ENCODE assay signal across 35 cellular contexts in the genomic region with DNA sequence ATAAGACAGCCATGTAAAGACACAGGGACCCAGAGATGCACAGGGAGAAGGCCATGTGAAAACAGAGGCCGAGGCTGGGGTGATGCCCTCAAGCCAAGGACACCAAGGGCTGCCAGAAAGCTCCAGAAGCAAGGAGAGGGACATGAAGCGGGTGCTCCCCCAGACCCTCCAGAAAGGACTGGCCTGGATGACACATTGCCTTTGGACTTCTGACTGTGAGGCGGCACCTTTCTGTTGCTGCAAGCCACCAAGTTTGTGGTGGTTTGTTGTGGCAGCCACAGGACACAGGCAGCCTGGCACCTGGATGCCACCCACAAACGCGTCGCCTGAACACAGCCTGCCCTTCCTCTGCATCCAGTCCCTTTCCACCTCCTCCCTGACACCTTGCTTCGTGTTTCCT.
DNase-seq lines count a peak whose midpoint lies in the region; ATAC-seq, FAIRE-seq and TF ChIP-seq lines count a peak whose summit lies in the region.
"Had no signal": no experiment of that assay in that cellular context is flagged by ENCODE, and none has a peak within 500 bp of the region (broad histone marks: within the 10 kb centered on the region; RNA-seq: fewer than 3 reads in every experiment).

No MANE protein-coding gene starts in this region.

- H3K4me1 Mint-ChIP-seq in chondrocyte (ENCODE audit: low read depth) = peaks cover 23% of the 10 kb centered on the region
- H3K4me1 Mint-ChIP-seq: CD14-positive monocyte had no signal

- no peak overlapping the region for H3K4me3 ChIP-seq in heart right ventricle
- H3K4me3 ChIP-seq in mesenchymal stem cell (ENCODE audit: insufficient read depth in 1 of 2, low read depth in 1 of 2, low read length in 2 of 2) = no peak overlapping the region
- no peak overlapping the region for H3K4me3 ChIP-seq in kidney (ENCODE audit: low read length in 2 of 2)
- H3K4me3 ChIP-seq in Peyer's patch = no peak overlapping the region
- H3K4me3 ChIP-seq: cardiac muscle cell, colonic mucosa, lower lobe of right lung, skin epidermis had no signal

- no peak for FAIRE-seq in kidney (lab: Jason Lieb, UNC)
- FAIRE-seq: H54 had no signal

- H3K9ac ChIP-seq in mesenchymal stem cell (ENCODE audit: low read length) (peak overlapping the region; percentile 46), kidney (ENCODE audit: low read length in 2 of 2) (no peak overlapping the region)

- no peaks in the 10 kb centered on the region for H3K27me3 ChIP-seq in heart right ventricle
- H3K27me3 ChIP-seq in mesenchymal stem cell (ENCODE audit: control insufficient read depth in 1 of 2, insufficient read depth in 1 of 2, low read length in 2 of 2) = no peaks in the 10 kb centered on the region
- H3K27me3 ChIP-seq in Peyer's patch = no peaks in the 10 kb centered on the region
- H3K27me3 ChIP-seq: cardiac muscle cell, colonic mucosa had no signal

- H2BK15ac ChIP-seq in mesenchymal stem cell (ENCODE audit: low read depth, poor library complexity, severe bottlenecking) = peak overlapping the region; percentile 17

- H3K14ac ChIP-seq in mesenchymal stem cell (ENCODE audit: low read length in 2 of 2) = peak overlapping the region in 1 of 2 experiments; percentile 76

- TF ChIP-seq POLR2A in Peyer's patch (IDR thresholded peaks at IDR 0.05) = no peak

- TF ChIP-seq CTCF in heart right ventricle (IDR thresholded peaks at IDR 0.05) (no peak), chondrocyte (IDR thresholded peaks at IDR 0.05) (no peak), GM20000 (IDR thresholded peaks at IDR 0.05; ENCODE audit: extremely low read depth, missing control alignments) (no peak), kidney (IDR thresholded peaks at IDR 0.05; ENCODE audit: borderline replicate concordance, extremely low read depth, insufficient read depth) (no peak), Peyer's patch (IDR thresholded peaks at IDR 0.05) (no peak)

- H2BK120ac ChIP-seq in mesenchymal stem cell (ENCODE audit: low read depth, low read length) = no peak overlapping the region

- H3K79me1 ChIP-seq in mesenchymal stem cell (replicated peaks; ENCODE audit: low read length, poor library complexity, severe bottlenecking) = no peaks in the 10 kb centered on the region

- H3K9me3 ChIP-seq in heart right ventricle = peaks cover 0 to 3% (median 0%) of the 10 kb centered on the region in 11 donors
- no peaks in the 10 kb centered on the region for H3K9me3 ChIP-seq in mesenchymal stem cell (ENCODE audit: control insufficient read depth, low read length)
- H3K9me3 ChIP-seq in kidney (ENCODE audit: control insufficient read depth in 1 of 2, low read length in 2 of 2) = no peaks in the 10 kb centered on the region
- no peaks in the 10 kb centered on the region for H3K9me3 ChIP-seq in Peyer's patch
- H3K9me3 ChIP-seq: colonic mucosa, lower lobe of right lung had no signal

- H3K4me1 ChIP-seq in heart right ventricle = peaks cover 0 to 14% (median 5%) of the 10 kb centered on the region in 9 donors
- peaks cover 25% of the 10 kb centered on the region for H3K4me1 ChIP-seq in mesenchymal stem cell (ENCODE audit: control insufficient read depth, insufficient read depth, low read depth, low read length)
- H3K4me1 ChIP-seq in kidney (ENCODE audit: control insufficient read depth in 1 of 2, insufficient read depth in 1 of 2, low read depth in 1 of 2, low read length in 2 of 2) = peaks cover 23 to 24% of the 10 kb centered on the region in 2 donors
- peaks cover 0 to 12% (median 0%) of the 10 kb centered on the region in 4 donors for H3K4me1 ChIP-seq in Peyer's patch
- H3K4me1 ChIP-seq: colonic mucosa had no signal

- intact Hi-C loops in Right ventricle myocardium inferior (cut with DNase I) (no loop called here), heart right ventricle (cut with DNase I) (no loop called here), kidney (cut with DNase I) (no loop called here)

- H3K23ac ChIP-seq in mesenchymal stem cell (ENCODE audit: low read length in 2 of 2) = no peak overlapping the region

- 96 to 98% methylated on average over 7 of the region's 7 CpGs for WGBS in heart right ventricle, 2 donors
- WGBS in mesenchymal stem cell = 98% methylated on average over 7 of the region's 7 CpGs

- peak overlapping the region in 1 of 2 experiments; percentile 75 for H3K4ac ChIP-seq in mesenchymal stem cell (ENCODE audit: low read depth in 1 of 2, low read length in 2 of 2)

- H3K36me3 Mint-ChIP-seq in chondrocyte (ENCODE audit: low read depth) = no peaks in the 10 kb centered on the region
- H3K36me3 Mint-ChIP-seq: activated naive CD8-positive, alpha-beta T cell; CD14-positive monocyte; type B pancreatic cell had no signal

- no peak overlapping the region for H3K4me3 Mint-ChIP-seq in chondrocyte (ENCODE audit: unreplicated experiment)
- H3K4me3 Mint-ChIP-seq: activated naive CD8-positive, alpha-beta T cell; CD14-positive monocyte; natural killer cell treated with Interleukin-12 subunit alpha and Interleukin-12 subunit beta and Interleukin-15 and Interleukin-18, amount 100 ng/mL, for 72 hours; stimulated activated memory B cell treated with anti-CD40 and anti-IgM and Interleukin-4, amounts not matched to agents 10 μg/mL and 1 μg/mL and 100 μg/mL, for 72 hours; type B pancreatic cell had no signal

- peak overlapping the region in 1 of 2 experiments; percentile 87 for H3K18ac ChIP-seq in mesenchymal stem cell (ENCODE audit: low read depth in 1 of 2, low read length in 2 of 2)

- peak overlapping the region; percentile 81 for H2AK5ac ChIP-seq in mesenchymal stem cell (ENCODE audit: low read length, severe bottlenecking)

- peak overlapping the region; percentile 55 for H4K91ac ChIP-seq in mesenchymal stem cell (ENCODE audit: low read length)

- peak overlapping the region; percentile 68 for H3K27ac Mint-ChIP-seq in chondrocyte (ENCODE audit: unreplicated experiment)
- H3K27ac Mint-ChIP-seq: activated naive CD8-positive, alpha-beta T cell; CD14-positive monocyte; natural killer cell treated with Interleukin-12 subunit alpha and Interleukin-12 subunit beta and Interleukin-15 and Interleukin-18, amount 100 ng/mL, for 72 hours; stimulated activated memory B cell treated with anti-CD40 and anti-IgM and Interleukin-4, amounts not matched to agents 10 μg/mL and 1 μg/mL and 100 μg/mL, for 72 hours; type B pancreatic cell had no signal

- no peaks in the 10 kb centered on the region for H3K9me3 Mint-ChIP-seq in chondrocyte (ENCODE audit: low read depth)
- H3K9me3 Mint-ChIP-seq: natural killer cell treated with Interleukin-12 subunit alpha and Interleukin-12 subunit beta and Interleukin-15 and Interleukin-18, amount 100 ng/mL, for 72 hours had no signal

- H3K36me3 ChIP-seq in heart right ventricle = no peaks in the 10 kb centered on the region
- H3K36me3 ChIP-seq in mesenchymal stem cell (ENCODE audit: control insufficient read depth in 1 of 2, insufficient read depth in 2 of 2, low read depth in 1 of 2, low read length in 2 of 2) = no peaks in the 10 kb centered on the region
- no peaks in the 10 kb centered on the region for H3K36me3 ChIP-seq in kidney (ENCODE audit: control insufficient read depth in 1 of 2, insufficient read depth in 2 of 2, low read length in 2 of 2)
- no peaks in the 10 kb centered on the region for H3K36me3 ChIP-seq in Peyer's patch
- H3K36me3 ChIP-seq: cardiac muscle cell, colonic mucosa, lower lobe of right lung had no signal

- H2BK5ac ChIP-seq in mesenchymal stem cell (ENCODE audit: low read depth, low read length, poor library complexity, severe bottlenecking) = no peak overlapping the region

- peak overlapping the region; percentile 20 to 99 for H2BK12ac ChIP-seq in mesenchymal stem cell (ENCODE audit: low read length in 2 of 2)

- peak overlapping the region in 1 of 10 donors; percentile 70 for H3K27ac ChIP-seq in heart right ventricle
- H3K27ac ChIP-seq in mesenchymal stem cell (ENCODE audit: low read length, poor library complexity, severe bottlenecking) = no peak overlapping the region
- no peak overlapping the region for H3K27ac ChIP-seq in kidney (ENCODE audit: low read depth in 2 of 2, low read length in 2 of 2)
- H3K27ac ChIP-seq in Peyer's patch = no peak overlapping the region
- H3K27ac ChIP-seq: cardiac muscle cell, colonic mucosa, lower lobe of right lung, VCaP had no signal

- H2AFZ ChIP-seq in mesenchymal stem cell (ENCODE audit: low read depth, low read length) = no peak overlapping the region

- H3K4me2 ChIP-seq in mesenchymal stem cell (ENCODE audit: low read length, poor library complexity, severe bottlenecking) = no peak overlapping the region

- ATAC-seq in Right ventricle myocardium inferior = no peak
- ATAC-seq in heart right ventricle = no peak
- ATAC-seq in GM19324 (IDR thresholded peaks at IDR 0.05; ENCODE audit: low FRiP score, unreplicated experiment) = no peak
- ATAC-seq: lower lobe of right lung; natural killer cell treated with Interleukin-12 subunit alpha and Interleukin-12 subunit beta and Interleukin-15 and Interleukin-18, amount 100 ng/mL, for 72 hours; Panc1; stimulated activated memory B cell treated with anti-CD40 and anti-IgM and Interleukin-4, amounts not matched to agents 10 μg/mL and 1 μg/mL and 100 μg/mL, for 72 hours had no signal

- DNase-seq in Right ventricle myocardium inferior (ENCODE audit: missing footprints) = peak; percentile 9
- no peak for DNase-seq in heart right ventricle
- no peak for DNase-seq in chondrocyte (ENCODE audit: low spot score)
- no peak for DNase-seq in mesenchymal stem cell
- no peak for DNase-seq in GM20000 (ENCODE audit: low spot score)
- DNase-seq in kidney = no peak
- DNase-seq in Peyer's patch = no peak
- DNase-seq: 8988T; activated CD4-positive, alpha-beta T cell treated with anti-CD3 and anti-CD28 coated beads for 48 hours; activated effector memory CD4-positive, alpha-beta T cell treated with Interleukin-2 at 50 U/mL for 16 hours; anterior cingulate cortex; colonic mucosa; DND-41; effector memory CD4-positive, alpha-beta T cell; foreskin fibroblast; GF-D8; lower lobe of right lung; NCI-H1436 treated with DMSO at 0.1 percent for 48 hours; NCI-H2081 treated with DMSO at 0.1 percent for 48 hours; NCI-H2227 treated with DMSO at 0.1 percent for 48 hours; NCI-H526; substantia nigra; SW 1271; T-helper 9 cell had no signal

- no peak overlapping the region for H4K8ac ChIP-seq in mesenchymal stem cell (ENCODE audit: low read length)

- H3K27me3 Mint-ChIP-seq in chondrocyte (ENCODE audit: low read depth) = no peaks in the 10 kb centered on the region
- H3K27me3 Mint-ChIP-seq: type B pancreatic cell had no signal
